In genomic region chr10:88491314-88491713, GRCh38 we compare ENCODE assay signal across 15 cellular contexts.
"Had no signal": no experiment of that assay in that cellular context is flagged by ENCODE, and none has a peak within 500 bp of the region (broad histone marks: within the 10 kb centered on the region; RNA-seq: fewer than 3 reads in every experiment).

No MANE protein-coding gene starts in this region.

- H3K27ac Mint-ChIP-seq: activated T-helper 17 cell treated with anti-CD3 and anti-CD28 coated beads, Interleukin-2, amount 50 U/mL, for 72 hours; dendritic cell treated with granulocyte-macrophage colony-stimulating factor and Interleukin-4, amounts not matched to agents 40 ng/mL and 50 ng/mL, for 4 days had no signal

- ATAC-seq: activated CD4-positive, CD25-positive, alpha-beta regulatory T cell treated with anti-CD3 and anti-CD28 coated beads, Interleukin-2, amount 50 U/mL, for 24 hours; activated T-helper 17 cell treated with anti-CD3 and anti-CD28 coated beads, Interleukin-2, amount 50 U/mL, for 72 hours; left lung; mucosa of descending colon; naive thymus-derived CD4-positive, alpha-beta T cell had no signal

- DNase-seq: activated naive CD4-positive, alpha-beta T cell treated with Interleukin-2 at 50 U/mL for 16 hours; effector memory CD4-positive, alpha-beta T cell; foreskin fibroblast; hippocampal formation; kidney; left lung; mucosa of descending colon; stimulated activated CD4-positive, alpha-beta T cell treated with anti-CD3 and anti-CD28 coated beads, Interleukin-1b, Interleukin-23, amount 100 ng/mL, for 48 hours; stomach; testis; upper lobe of left lung had no signal

- H3K4me3 Mint-ChIP-seq: activated T-helper 17 cell treated with anti-CD3 and anti-CD28 coated beads, Interleukin-2, amount 50 U/mL, for 72 hours; dendritic cell treated with granulocyte-macrophage colony-stimulating factor and Interleukin-4, amounts not matched to agents 40 ng/mL and 50 ng/mL, for 4 days; naive thymus-derived CD4-positive, alpha-beta T cell had no signal

- H3K27me3 Mint-ChIP-seq: activated T-helper 17 cell treated with anti-CD3 and anti-CD28 coated beads, Interleukin-2, amount 50 U/mL, for 72 hours; dendritic cell treated with granulocyte-macrophage colony-stimulating factor and Interleukin-4, amounts not matched to agents 40 ng/mL and 50 ng/mL, for 4 days had no signal

- H3K9me3 Mint-ChIP-seq: dendritic cell treated with granulocyte-macrophage colony-stimulating factor and Interleukin-4, amounts not matched to agents 40 ng/mL and 50 ng/mL, for 4 days had no signal
